In genomic region chr2:70328921-70329561, GRCh38 we compare ENCODE assay signal across 13 cellular contexts. TPM values are rescaled to one million over a fixed set of nuclear protein-coding genes. Genes with fewer than 3 reads are reported as not detected.
A peak's percentile ranks its signal among the peaks of the same experiment; 100 is the strongest.
DNase-seq lines count a peak whose midpoint lies in the region; FAIRE-seq and TF ChIP-seq lines count a peak whose summit lies in the region.
"Had no signal": no experiment of that assay in that cellular context is flagged by ENCODE, and none has a peak within 500 bp of the region (broad histone marks: within the 10 kb centered on the region; RNA-seq: fewer than 3 reads in every experiment).

No MANE protein-coding gene starts in this region.

- H3K9ac ChIP-seq in mesenchymal stem cell (ENCODE audit: low read length) = no peak overlapping the region

- H3K9me3 Mint-ChIP-seq in CD14-positive monocyte = peaks cover 0 to 2% (median 0%) of the 10 kb centered on the region in 7 donors

- no peak overlapping the region for H4K8ac ChIP-seq in mesenchymal stem cell (ENCODE audit: low read length)

- peak overlapping the region in 1 of 7 donors; percentile 66 for H3K27ac Mint-ChIP-seq in CD14-positive monocyte
- H3K27ac Mint-ChIP-seq: B cell had no signal

- H3K27ac ChIP-seq in left ventricle myocardium inferior (replicated peaks) (no peak overlapping the region), right atrium auricular region (no peak overlapping the region), mesenchymal stem cell (ENCODE audit: low read length, poor library complexity, severe bottlenecking) (no peak overlapping the region)
- H3K27ac ChIP-seq: heart left ventricle, SJSA1 had no signal

- no peak overlapping the region for H3K4me2 ChIP-seq in mesenchymal stem cell (ENCODE audit: low read length, poor library complexity, severe bottlenecking)

- DNase-seq in cardiac septum (ENCODE audit: low spot score) (peak; percentile 66), left ventricle myocardium inferior (no peak), RCC 7860 (ENCODE audit: low spot score) (peak; percentile 42), kidney glomerular epithelial cell (lab: John Stamatoyannopoulos, UW) (peak; percentile 71), urothelium cell line (ENCODE audit: low spot score) (peak; percentile 94), CD14-positive monocyte (ENCODE audit: low spot score) (no peak), right atrium auricular region (ENCODE audit: low spot score) (no peak), mesenchymal stem cell (no peak)
- DNase-seq: heart left ventricle, KBM-7, retina had no signal

- H2AK5ac ChIP-seq in mesenchymal stem cell (ENCODE audit: low read length, severe bottlenecking) = no peak overlapping the region

- H2BK15ac ChIP-seq in mesenchymal stem cell (ENCODE audit: low read depth, poor library complexity, severe bottlenecking) = no peak overlapping the region

- H3K27me3 ChIP-seq in left ventricle myocardium inferior (ENCODE audit: low read depth) (peaks cover 16% of the 10 kb centered on the region), right atrium auricular region (no peaks in the 10 kb centered on the region), mesenchymal stem cell (ENCODE audit: control insufficient read depth in 1 of 2, insufficient read depth in 1 of 2, low read length in 2 of 2) (peaks cover 17 to 38% of the 10 kb centered on the region in 2 experiments)
- H3K27me3 ChIP-seq: heart left ventricle had no signal

- TF ChIP-seq CTCF in left ventricle myocardium inferior (IDR thresholded peaks at IDR 0.05; ENCODE audit: borderline replicate concordance) (no peak), CD14-positive monocyte (IDR thresholded peaks at IDR 0.05) (no peak), right atrium auricular region (IDR thresholded peaks at IDR 0.05) (no peak)

- no peaks in the 10 kb centered on the region for H3K79me1 ChIP-seq in mesenchymal stem cell (replicated peaks; ENCODE audit: low read length, poor library complexity, severe bottlenecking)

- peaks cover 1 to 9% (median 6%) of the 10 kb centered on the region in 3 donors for H3K27me3 Mint-ChIP-seq in CD14-positive monocyte (ENCODE audit: low read depth in 3 of 3)

- intact Hi-C loops in cardiac septum (cut with DNase I) = no loop called here
- intact Hi-C loops in left ventricle myocardium inferior (cut with micrococcal nuclease) = no loop called here
- intact Hi-C loops in CD14-positive monocyte (cut with micrococcal nuclease) = no loop called here

- H3K4me3 Mint-ChIP-seq in CD14-positive monocyte = no peak overlapping the region
- H3K4me3 Mint-ChIP-seq: B cell had no signal

- no peak overlapping the region for H3K4me3 ChIP-seq in left ventricle myocardium inferior
- H3K4me3 ChIP-seq in right atrium auricular region = no peak overlapping the region
- no peak overlapping the region for H3K4me3 ChIP-seq in mesenchymal stem cell (ENCODE audit: insufficient read depth in 1 of 2, low read depth in 1 of 2, low read length in 2 of 2)
- H3K4me3 ChIP-seq: heart left ventricle, SJSA1 had no signal

- H2AFZ ChIP-seq in mesenchymal stem cell (ENCODE audit: low read depth, low read length) = no peak overlapping the region

- no peaks in the 10 kb centered on the region for H3K4me1 Mint-ChIP-seq in CD14-positive monocyte
- H3K4me1 Mint-ChIP-seq: B cell had no signal

- no peaks in the 10 kb centered on the region for H3K9me3 ChIP-seq in left ventricle myocardium inferior (replicated peaks)
- H3K9me3 ChIP-seq in right atrium auricular region = no peaks in the 10 kb centered on the region
- no peaks in the 10 kb centered on the region for H3K9me3 ChIP-seq in mesenchymal stem cell (ENCODE audit: control insufficient read depth, low read length)
- H3K9me3 ChIP-seq: heart left ventricle, SJSA1 had no signal

- no peaks in the 10 kb centered on the region for H3K4me1 ChIP-seq in left ventricle myocardium inferior
- no peaks in the 10 kb centered on the region for H3K4me1 ChIP-seq in right atrium auricular region
- peaks cover 3% of the 10 kb centered on the region for H3K4me1 ChIP-seq in mesenchymal stem cell (ENCODE audit: control insufficient read depth, insufficient read depth, low read depth, low read length)
- H3K4me1 ChIP-seq: SJSA1 had no signal

- WGBS in mesenchymal stem cell = 63% methylated on average over 5 of the region's 6 CpGs

- H2BK12ac ChIP-seq in mesenchymal stem cell (ENCODE audit: low read length in 2 of 2) = no peak overlapping the region

- no peak for FAIRE-seq in RCC 7860 (lab: Jason Lieb, UNC)
- peak; percentile 76 for FAIRE-seq in urothelium cell line (lab: Jason Lieb, UNC)

- no peak overlapping the region for H3K14ac ChIP-seq in mesenchymal stem cell (ENCODE audit: low read length in 2 of 2)

- no peak overlapping the region for H3K18ac ChIP-seq in mesenchymal stem cell (ENCODE audit: low read depth in 1 of 2, low read length in 2 of 2)

- H3K36me3 ChIP-seq in left ventricle myocardium inferior (no peaks in the 10 kb centered on the region), right atrium auricular region (no peaks in the 10 kb centered on the region), mesenchymal stem cell (ENCODE audit: control insufficient read depth in 1 of 2, insufficient read depth in 2 of 2, low read depth in 1 of 2, low read length in 2 of 2) (no peaks in the 10 kb centered on the region)
- H3K36me3 ChIP-seq: heart left ventricle, SJSA1 had no signal

- no peaks in the 10 kb centered on the region for H3K36me3 Mint-ChIP-seq in CD14-positive monocyte

- no peak overlapping the region for H3K4ac ChIP-seq in mesenchymal stem cell (ENCODE audit: low read depth in 1 of 2, low read length in 2 of 2)

- no peak overlapping the region for H2BK5ac ChIP-seq in mesenchymal stem cell (ENCODE audit: low read depth, low read length, poor library complexity, severe bottlenecking)

- no peak overlapping the region for H4K91ac ChIP-seq in mesenchymal stem cell (ENCODE audit: low read length)

- no peak overlapping the region for H2BK120ac ChIP-seq in mesenchymal stem cell (ENCODE audit: low read depth, low read length)

- no peak overlapping the region for H3K23ac ChIP-seq in mesenchymal stem cell (ENCODE audit: low read length in 2 of 2)

RNA-seq across cellular contexts. Expression of gene FAM136A, which starts 27.2 kb away (rescaled TPM):
- total RNA-seq in cardiac septum (21.3 TPM), left ventricle myocardium inferior (26.0 TPM), right atrium auricular region (10 to 100 TPM; 20.3 to 21.2 TPM)
- 10 to 100 TPM; 30.1 to 31.8 TPM for polyA plus RNA-seq in CD14-positive monocyte
- 26.1 TPM for polyA plus RNA-seq in mesenchymal stem cell (2013, experiment 1 of 2)
- 26.4 TPM for polyA plus RNA-seq in mesenchymal stem cell (2013, experiment 2 of 2)

RNA-seq across cellular contexts. Expression of gene SNRPG, which starts 35.5 kb away (rescaled TPM):
- 109 TPM for total RNA-seq in cardiac septum
- total RNA-seq in left ventricle myocardium inferior = 138 TPM
- polyA plus RNA-seq in CD14-positive monocyte = 100 to 1,000 TPM; 214 to 233 TPM
- 10 to 100 TPM; 72.9 to 97.6 TPM for total RNA-seq in right atrium auricular region
- 216 TPM for polyA plus RNA-seq in mesenchymal stem cell (2013, experiment 1 of 2)
- 232 TPM for polyA plus RNA-seq in mesenchymal stem cell (2013, experiment 2 of 2)

Comparison
In these comparisons a context has a peak if more than half of its experiments do, and no peak if none do; other contexts are left out.
1. DNase-seq: peak in cardiac septum (single experiment), RCC 7860 (single experiment), kidney glomerular epithelial cell (single experiment) and urothelium cell line (single experiment); none in left ventricle myocardium inferior (single experiment), CD14-positive monocyte (single experiment), right atrium auricular region (single experiment) and mesenchymal stem cell (single experiment).